Comparison of ENCODE assay signal across 16 cellular contexts in the genomic region with DNA sequence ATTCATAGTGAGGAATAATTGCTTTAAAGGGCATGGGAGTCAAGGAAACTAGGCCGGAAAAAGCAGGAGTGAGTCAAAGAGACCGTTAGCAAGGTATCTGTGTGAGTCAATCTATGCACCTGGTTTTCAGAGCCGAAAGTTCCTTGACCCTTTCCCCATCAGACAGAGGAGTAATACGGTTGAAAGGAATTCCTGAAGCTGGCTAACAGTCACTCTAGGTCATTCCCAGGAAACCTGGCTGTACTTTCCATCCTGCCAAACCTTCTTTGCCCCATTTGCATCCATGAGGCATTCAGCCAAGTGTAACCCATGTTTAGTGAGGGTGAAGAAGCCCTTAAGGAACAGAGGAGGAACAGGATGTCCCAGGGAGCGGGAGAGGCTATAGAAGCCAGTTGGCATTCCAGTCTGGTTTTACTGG. TPM values are rescaled to one million over a fixed set of nuclear protein-coding genes. Genes with fewer than 3 reads are reported as not detected.
"Had no signal": no experiment of that assay in that cellular context is flagged by ENCODE, and none has a peak within 500 bp of the region (broad histone marks: within the 10 kb centered on the region; RNA-seq: fewer than 3 reads in every experiment).

No MANE protein-coding gene starts in this region.

- H3K27me3 ChIP-seq: colonic mucosa, esophagus squamous epithelium, heart right ventricle, testis had no signal

- ATAC-seq: activated CD8-positive, alpha-beta T cell treated with anti-CD3 and anti-CD28 coated beads for 36 hours; activated naive CD8-positive, alpha-beta T cell treated with anti-CD3 and anti-CD28 coated beads, Interleukin-2, amount 50 U/mL, for 24 hours; lower lobe of right lung; natural killer cell had no signal

- FAIRE-seq: astrocyte had no signal

- H3K4me1 ChIP-seq: colonic mucosa, esophagus squamous epithelium, testis had no signal

- H3K9me3 ChIP-seq: colonic mucosa, esophagus squamous epithelium, heart right ventricle, lower lobe of right lung, testis had no signal

- DNase-seq: activated CD8-positive, alpha-beta memory T cell treated with anti-CD3 and anti-CD28 coated beads, Interleukin-2, amount 50 U/mL, for 4 hours; activated CD8-positive, alpha-beta T cell treated with anti-CD3 and anti-CD28 coated beads for 36 hours; activated naive CD4-positive, alpha-beta T cell; activated naive CD8-positive, alpha-beta T cell treated with anti-CD3 and anti-CD28 coated beads, Interleukin-2, amount 50 U/mL, for 24 hours; colonic mucosa; effector CD8-positive, alpha-beta T cell; esophagus squamous epithelium; foreskin fibroblast; heart right ventricle; lower lobe of right lung; natural killer cell; occipital lobe; stimulated activated CD4-positive, alpha-beta T cell treated with anti-CD3 and anti-CD28 coated beads, Interleukin-4, amount 100 ng/mL, for 24 hours; T-helper 9 cell; testis had no signal

- H3K27ac ChIP-seq: colonic mucosa, lower lobe of right lung, testis had no signal

- H3K4me3 ChIP-seq: colonic mucosa, esophagus squamous epithelium, heart right ventricle, lower lobe of right lung, testis had no signal

RNA-seq across cellular contexts. Expression of gene LHX6, which starts 19.7 kb away (rescaled TPM):
- total RNA-seq: natural killer cell had no signal
